1 cellular context compared by ENCODE assay signal in genomic region chr2:112251211-112251721, GRCh38.
TF ChIP-seq lines count a peak whose summit lies in the region.

No MANE protein-coding gene starts in this region.

TF ChIP-seq in K562, 482 proteins besides CTCF, POLR2A, EP300 and RAD21:
- no peak for TF ChIP-seq MAFG (tag; conservative IDR thresholded peaks at IDR 0.05)
- TF ChIP-seq HNRNPH1 (optimal IDR thresholded peaks at IDR 0.05; ENCODE audit: low read depth, low read length) = no peak
TF ChIP-seq in K562: peak in this region for 0.
